15 cellular contexts compared by ENCODE assay signal in the genomic region with DNA sequence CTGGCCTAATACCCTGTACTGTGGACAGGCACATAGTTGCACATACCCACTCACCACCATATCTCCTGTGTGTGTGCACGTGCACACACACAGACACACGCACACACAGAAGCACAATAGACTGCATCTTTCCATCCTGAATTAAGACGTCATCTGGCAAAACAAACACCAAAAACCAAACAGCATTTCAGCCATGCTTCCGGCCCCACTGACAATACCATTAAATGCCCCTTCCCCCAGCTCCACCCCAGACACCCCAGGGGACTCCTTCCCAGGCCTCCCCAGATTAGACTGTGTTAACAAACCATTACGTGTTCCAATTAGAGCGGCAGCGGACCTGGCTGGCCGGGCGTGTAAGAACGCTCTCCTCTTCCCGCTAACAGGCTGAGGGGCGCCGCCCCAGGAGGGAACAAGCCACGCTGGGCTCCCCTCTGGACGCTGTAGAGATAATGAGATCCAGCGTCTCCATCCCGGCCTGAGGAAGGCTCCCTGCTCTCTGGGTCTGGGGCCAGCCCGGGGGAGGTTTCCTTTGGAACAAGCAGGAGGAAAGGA.
A peak's percentile ranks its signal among the peaks of the same experiment; 100 is the strongest.
DNase-seq lines count a peak whose midpoint lies in the region; ATAC-seq and TF ChIP-seq lines count a peak whose summit lies in the region.
"Had no signal": no experiment of that assay in that cellular context is flagged by ENCODE, and none has a peak within 500 bp of the region (broad histone marks: within the 10 kb centered on the region; RNA-seq: fewer than 3 reads in every experiment).

No MANE protein-coding gene starts in this region.

- H3K4me3 ChIP-seq in BLaER1 (no peak overlapping the region), HUES48 (ENCODE audit: low read depth, low read length) (no peak overlapping the region), SJCRH30 (peak overlapping the region; percentile 3; the same call in 1 of the 2 replicates), mesenchymal stem cell (ENCODE audit: insufficient read depth in 1 of 2, low read depth in 1 of 2, low read length in 2 of 2) (peak overlapping the region in 1 of 2 experiments; percentile 49), mucosa of descending colon (no peak overlapping the region)

- H3K9ac ChIP-seq in BLaER1: no peak overlapping the region
- no peak overlapping the region for H3K9ac ChIP-seq in HUES48 (ENCODE audit: low read depth, low read length)
- H3K9ac ChIP-seq in mesenchymal stem cell (ENCODE audit: low read length): no peak overlapping the region

- no peaks in the 10 kb centered on the region for H3K79me1 ChIP-seq in mesenchymal stem cell (replicated peaks; ENCODE audit: low read length, poor library complexity, severe bottlenecking)

- H2BK15ac ChIP-seq in mesenchymal stem cell (ENCODE audit: low read depth, poor library complexity, severe bottlenecking): peak overlapping the region; percentile 34

- H2AFZ ChIP-seq in mesenchymal stem cell (ENCODE audit: low read depth, low read length): peak overlapping the region; percentile 44

- no peaks in the 10 kb centered on the region for H3K9me3 ChIP-seq in BLaER1
- H3K9me3 ChIP-seq in HUES48 (ENCODE audit: control insufficient read depth, insufficient read depth, low read length): no peaks in the 10 kb centered on the region
- H3K9me3 ChIP-seq in SJCRH30 (replicated peaks): no peaks in the 10 kb centered on the region
- no peaks in the 10 kb centered on the region for H3K9me3 ChIP-seq in mesenchymal stem cell (ENCODE audit: control insufficient read depth, low read length)
- H3K9me3 ChIP-seq in mucosa of descending colon: no peaks in the 10 kb centered on the region

- H4K8ac ChIP-seq in mesenchymal stem cell (ENCODE audit: low read length): no peak overlapping the region

- no peak overlapping the region for H2BK120ac ChIP-seq in mesenchymal stem cell (ENCODE audit: low read depth, low read length)

- H3K4ac ChIP-seq in mesenchymal stem cell (ENCODE audit: low read depth in 1 of 2, low read length in 2 of 2): no peak overlapping the region

- H4K91ac ChIP-seq in mesenchymal stem cell (ENCODE audit: low read length): no peak overlapping the region

- peak overlapping the region in 1 of 2 experiments; percentile 66 for H2BK12ac ChIP-seq in mesenchymal stem cell (ENCODE audit: low read length in 2 of 2)

- no peak overlapping the region for H3K27ac ChIP-seq in BLaER1
- H3K27ac ChIP-seq in HUES48 (ENCODE audit: low read depth, low read length): peak overlapping the region; percentile 67
- H3K27ac ChIP-seq in SJCRH30: peak overlapping the region; percentile 33
- no peak overlapping the region for H3K27ac ChIP-seq in mesenchymal stem cell (ENCODE audit: low read length, poor library complexity, severe bottlenecking)
- H3K27ac ChIP-seq: foreskin keratinocyte had no signal

- no peak overlapping the region for H3K23ac ChIP-seq in mesenchymal stem cell (ENCODE audit: low read length in 2 of 2)

- H2AK5ac ChIP-seq in mesenchymal stem cell (ENCODE audit: low read length, severe bottlenecking): no peak overlapping the region

- H3K14ac ChIP-seq in mesenchymal stem cell (ENCODE audit: low read length in 2 of 2): no peak overlapping the region

- no peaks in the 10 kb centered on the region for H3K36me3 ChIP-seq in BLaER1
- no peaks in the 10 kb centered on the region for H3K36me3 ChIP-seq in HUES48 (ENCODE audit: control insufficient read depth, insufficient read depth, low read length)
- no peaks in the 10 kb centered on the region for H3K36me3 ChIP-seq in SJCRH30
- no peaks in the 10 kb centered on the region for H3K36me3 ChIP-seq in mesenchymal stem cell (ENCODE audit: control insufficient read depth in 1 of 2, insufficient read depth in 2 of 2, low read depth in 1 of 2, low read length in 2 of 2)
- no peaks in the 10 kb centered on the region for H3K36me3 ChIP-seq in mucosa of descending colon (ENCODE audit: low read depth)

- peak overlapping the region in 1 of 2 experiments; percentile 35 for H3K18ac ChIP-seq in mesenchymal stem cell (ENCODE audit: low read depth in 1 of 2, low read length in 2 of 2)

- H3K27me3 ChIP-seq in BLaER1 (peaks cover 14% of the 10 kb centered on the region), HUES48 (ENCODE audit: control insufficient read depth, insufficient read depth, low read length) (peaks cover 21% of the 10 kb centered on the region), SJCRH30 (no peaks in the 10 kb centered on the region), mesenchymal stem cell (ENCODE audit: control insufficient read depth in 1 of 2, insufficient read depth in 1 of 2, low read length in 2 of 2) (peaks cover 82 to 98% of the 10 kb centered on the region in 2 experiments)

- ATAC-seq in mucosa of descending colon: no peak
- no peak for ATAC-seq in HG03457 (IDR thresholded peaks at IDR 0.05; ENCODE audit: unreplicated experiment)
- ATAC-seq: foreskin keratinocyte; stimulated activated naive B cell treated with anti-CD40 and anti-IgM and Interleukin-4, amounts not matched to agents 10 μg/mL and 1 μg/mL and 100 μg/mL, for 72 hours had no signal

- WGBS in mesenchymal stem cell: 12% methylated on average over 18 of the region's 18 CpGs

- H3K4me2 ChIP-seq in BLaER1: peak overlapping the region; percentile 63
- H3K4me2 ChIP-seq in mesenchymal stem cell (ENCODE audit: low read length, poor library complexity, severe bottlenecking): peak overlapping the region; percentile 59

- intact Hi-C loops in mucosa of descending colon (cut with DNase I, micrococcal nuclease): no loop called here

- peaks cover 23% of the 10 kb centered on the region for H3K4me1 ChIP-seq in BLaER1
- H3K4me1 ChIP-seq in HUES48 (ENCODE audit: control insufficient read depth, insufficient read depth, low read length): peaks cover 21% of the 10 kb centered on the region
- H3K4me1 ChIP-seq in SJCRH30: peaks cover 18% of the 10 kb centered on the region
- peaks cover 6% of the 10 kb centered on the region for H3K4me1 ChIP-seq in mesenchymal stem cell (ENCODE audit: control insufficient read depth, insufficient read depth, low read depth, low read length)
- H3K4me1 ChIP-seq in mucosa of descending colon (ENCODE audit: low read depth): no peaks in the 10 kb centered on the region
- H3K4me1 ChIP-seq: foreskin keratinocyte had no signal

- no peak for TF ChIP-seq CTCF in mucosa of descending colon (IDR thresholded peaks at IDR 0.05)

- DNase-seq in SJCRH30 (peak; percentile 70 to 72), mesenchymal stem cell (peak; percentile 29), mucosa of descending colon (no peak), inferior parietal cortex (ENCODE audit: extremely low spot score) (no peak)
- DNase-seq in activated T-cell treated with anti-CD3 and anti-CD28 coated beads, Interleukin-2, amount 50 U/mL, for 1 hour: no peak
- DNase-seq: activated CD4-positive, alpha-beta T cell treated with anti-CD3 and anti-CD28 coated beads, Interleukin-2, amount 10 ng/mL, durations not matched to agents 24 days and 14 days; foreskin keratinocyte; islet precursor cell; Karpas-422; NCI-H510A; stimulated activated naive B cell treated with anti-CD40 and anti-IgM and Interleukin-4, amounts not matched to agents 10 μg/mL and 1 μg/mL and 100 μg/mL, for 72 hours; T-helper 2 cell had no signal

- H4K20me1 ChIP-seq in BLaER1: no peaks in the 10 kb centered on the region; the same call in 1 of the 2 replicates

- no peak overlapping the region for H2BK5ac ChIP-seq in mesenchymal stem cell (ENCODE audit: low read depth, low read length, poor library complexity, severe bottlenecking)

Comparison
In these comparisons a context has a peak if more than half of its experiments do, and no peak if none do; other contexts are left out.
1. H3K27ac ChIP-seq: peak in HUES48 (single experiment) and SJCRH30 (single experiment); none in BLaER1 (single experiment) and mesenchymal stem cell (single experiment).
2. DNase-seq: peak in SJCRH30 (2 of 2) and mesenchymal stem cell (single experiment); none in activated T-cell treated with anti-CD3 and anti-CD28 coated beads, Interleukin-2, amount 50 U/mL, for 1 hour (single experiment), mucosa of descending colon (0 of 3) and inferior parietal cortex (single experiment).